10 cellular contexts compared by ENCODE assay signal in genomic region chr11:79959318-79959717, GRCh38.
"Had no signal": no experiment of that assay in that cellular context is flagged by ENCODE, and none has a peak within 500 bp of the region (broad histone marks: within the 10 kb centered on the region; RNA-seq: fewer than 3 reads in every experiment).

No MANE protein-coding gene starts in this region.

- ATAC-seq: GM23338, HCT116 had no signal

- H3K36me3 ChIP-seq: HAP-1 had no signal

- H3K27ac ChIP-seq: GM23248 had no signal

- H3K4me3 ChIP-seq: GM23248, GM23338, HAP-1 had no signal

- FAIRE-seq: H1, H54 had no signal

- H3K4me1 ChIP-seq: HAP-1 had no signal

- H3K27ac Mint-ChIP-seq: GM23338, H9 had no signal

- H3K9me3 ChIP-seq: HAP-1 had no signal

- DNase-seq: GM23248, GOT3, H7, H9, HCEC 1CT had no signal

- H3K4me3 Mint-ChIP-seq: GM23338, H9 had no signal
